1 cellular context compared by ENCODE assay signal in genomic region chr12:102958073-102958829, GRCh38.
TF ChIP-seq lines count a peak whose summit lies in the region.

No MANE protein-coding gene starts in this region.

TF ChIP-seq in HEK293, 187 proteins besides CTCF, POLR2A, EP300 and RAD21 (continued from another document):
- TF ChIP-seq PRDM2 (tag by site-specific recombination; IDR thresholded peaks at IDR 0.05; ENCODE audit: borderline replicate concordance) (no peak), BCL6B (tag by site-specific recombination; IDR thresholded peaks at IDR 0.05) (no peak), ZNF580 (tag by site-specific recombination; IDR thresholded peaks at IDR 0.05) (no peak), HOXD13 (CRISPR knock-in tag; IDR thresholded peaks at IDR 0.05; ENCODE audit: borderline replicate concordance) (no peak), ZBTB11 (tag by site-specific recombination; conservative IDR thresholded peaks at IDR 0.05; ENCODE audit: low read depth) (no peak), PRDM1 (tag by site-specific recombination; IDR thresholded peaks at IDR 0.05) (no peak), ZNF133 (tag by site-specific recombination; IDR thresholded peaks at IDR 0.05) (no peak), ZNF394 (tag by site-specific recombination; IDR thresholded peaks at IDR 0.05; ENCODE audit: borderline replicate concordance) (no peak), ZNF24 (tag by site-specific recombination; IDR thresholded peaks at IDR 0.05) (no peak)
